Comparison of ENCODE assay signal across 8 cellular contexts in the genomic region with DNA sequence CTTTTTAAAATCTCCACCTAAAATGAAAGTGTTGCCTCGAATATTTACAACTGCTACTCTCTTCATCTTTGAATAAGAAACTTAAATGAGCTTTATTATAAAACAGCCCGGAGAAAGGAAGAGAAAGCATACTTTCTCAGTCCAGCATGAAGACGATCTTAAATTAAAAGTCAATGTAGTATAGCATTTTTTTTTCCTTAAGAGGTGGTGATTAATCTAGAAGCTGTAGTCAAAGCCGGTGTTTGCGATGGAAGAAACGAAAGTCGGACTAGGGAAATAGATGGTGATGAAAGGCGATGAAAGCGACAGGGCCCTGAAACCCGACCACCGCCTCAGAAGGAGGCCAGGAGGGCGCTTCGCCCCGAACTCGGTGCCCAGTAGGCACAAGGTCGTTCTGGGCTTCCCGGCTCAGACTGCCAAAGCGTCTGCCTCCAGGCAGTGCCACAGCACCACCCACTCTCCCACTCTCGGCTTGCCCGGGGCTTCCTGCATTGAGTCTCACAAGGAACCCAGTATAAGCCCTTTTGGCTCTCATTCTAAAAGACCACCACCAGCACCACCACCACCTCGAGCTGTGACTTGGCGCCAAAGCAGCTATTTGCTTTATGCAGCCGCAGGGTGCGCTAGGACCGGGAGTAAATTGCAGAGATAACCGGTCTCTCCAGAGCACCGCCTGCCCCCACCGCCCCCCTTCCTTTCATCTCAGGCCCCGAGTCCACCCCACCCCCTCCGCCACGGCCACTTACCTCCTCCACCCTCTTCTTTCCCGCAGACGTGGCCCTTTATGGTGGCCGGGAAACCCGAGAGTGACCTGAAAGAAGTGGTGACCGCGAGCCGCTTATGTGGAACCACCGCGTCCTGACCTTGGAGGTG. TPM values are rescaled to one million over a fixed set of nuclear protein-coding genes. Genes with fewer than 3 reads are reported as not detected.
A peak's percentile ranks its signal among the peaks of the same experiment; 100 is the strongest.
DNase-seq lines count a peak whose midpoint lies in the region; TF ChIP-seq lines count a peak whose summit lies in the region.

No MANE protein-coding gene starts in this region.

- H3K27ac ChIP-seq in duodenal mucosa (ENCODE audit: low read depth, low read length) = peak overlapping the region; percentile 48
- peak overlapping the region; percentile 19 for H3K27ac ChIP-seq in mesodermal cell (ENCODE audit: low read depth, low read length, severe bottlenecking)
- H3K27ac ChIP-seq in urinary bladder (ENCODE audit: low read depth) = peak overlapping the region; percentile 80
- H3K27ac ChIP-seq in A673 (ENCODE audit: low read depth, low read length, poor library complexity, severe bottlenecking) = no peak overlapping the region

- POLR2A ChIA-PET in A673 (lab: Charles Lee; ENCODE audit: low non-redundant PET) = no interaction called here

- H3K36me3 ChIP-seq in duodenal mucosa (ENCODE audit: control insufficient read depth in 1 of 2, insufficient read depth in 2 of 2, low read length in 2 of 2) (no peaks in the 10 kb centered on the region), mesodermal cell (ENCODE audit: control insufficient read depth, insufficient read depth, low read length) (no peaks in the 10 kb centered on the region), urinary bladder (ENCODE audit: insufficient read depth) (no peaks in the 10 kb centered on the region), A673 (ENCODE audit: insufficient read depth, low read length, poor library complexity, severe bottlenecking) (no peaks in the 10 kb centered on the region)

- intact Hi-C loops in A673 (cut with micrococcal nuclease; ENCODE audit: unreplicated experiment) = no loop called here

- H3K9ac ChIP-seq in duodenal mucosa (ENCODE audit: low read depth in 1 of 2, low read length in 2 of 2) = peak overlapping the region; percentile 58 to 63

- in situ Hi-C loops in SK-MEL-5 (cut with HindIII; ENCODE audit: low pct_unique_long_range_greater_than_20kb, low sequenced_read_pairs) = no loop called here

- 1% methylated on average over 18 to 28 of the region's 40 CpGs for WGBS in mesodermal cell (ENCODE audit: insufficient coverage in 2 of 2), 2 experiments
- under 1% methylated on average over 40 of the region's 40 CpGs for WGBS in urinary bladder

- CTCF ChIA-PET in A673 (lab: Charles Lee) = interaction anchor here (0.6 kb wide), 1 partner anchor 207 kb away, joined by 3 read pairs; no protein-coding TSS in a partner anchor

- peaks cover 24 to 28% of the 10 kb centered on the region in 2 donors for H3K4me1 ChIP-seq in duodenal mucosa (ENCODE audit: control insufficient read depth in 1 of 2, insufficient read depth in 2 of 2, low read length in 2 of 2)
- peaks cover 12% of the 10 kb centered on the region for H3K4me1 ChIP-seq in mesodermal cell (ENCODE audit: control insufficient read depth, insufficient read depth, low read length, poor library complexity, severe bottlenecking)
- H3K4me1 ChIP-seq in urinary bladder (ENCODE audit: insufficient read depth) = no peaks in the 10 kb centered on the region
- H3K4me1 ChIP-seq in A673 (ENCODE audit: insufficient read depth, low read length, poor library complexity, severe bottlenecking) = no peaks in the 10 kb centered on the region

- peak; percentile 37 for DNase-seq in NCI-H146 (lab: John Stamatoyannopoulos, UW)
- DNase-seq in NCI-H146 treated with DMSO at 0.1 percent for 48 hours (lab: John Stamatoyannopoulos, UW; ENCODE audit: unreplicated experiment) = no peak
- DNase-seq in SK-MEL-5 (ENCODE audit: low read depth, low spot score) = peak; percentile 47
- no peak for DNase-seq in A673 (ENCODE audit: low spot score)
- DNase-seq in AG08395 (ENCODE audit: low spot score) = no peak

- no peak for TF ChIP-seq CTCF in A673 (conservative IDR thresholded peaks at IDR 0.05; ENCODE audit: low read depth, low read length)

- peak overlapping the region; percentile 77 to 79 for H3K4me3 ChIP-seq in duodenal mucosa (ENCODE audit: low read depth in 1 of 2, low read length in 2 of 2)
- peak overlapping the region; percentile 54 for H3K4me3 ChIP-seq in mesodermal cell (ENCODE audit: extremely low read depth, insufficient read depth, low read length, poor library complexity, severe bottlenecking)
- H3K4me3 ChIP-seq in urinary bladder (ENCODE audit: low read depth, low read length) = peak overlapping the region; percentile 75
- H3K4me3 ChIP-seq in A673 (ENCODE audit: low read depth, low read length, poor library complexity, severe bottlenecking) = no peak overlapping the region

- BruUV-seq in A673 (replicated peaks; lab: Mats Ljungman, UMichigan) = no TSS peak

- H3K9me3 ChIP-seq in duodenal mucosa (ENCODE audit: control insufficient read depth in 1 of 2, low read length in 2 of 2) (no peaks in the 10 kb centered on the region), mesodermal cell (ENCODE audit: control insufficient read depth, low read length) (no peaks in the 10 kb centered on the region), A673 (ENCODE audit: low read depth, low read length, poor library complexity, severe bottlenecking) (no peaks in the 10 kb centered on the region)

- H3K27me3 ChIP-seq in duodenal mucosa (ENCODE audit: control insufficient read depth in 1 of 2, insufficient read depth in 2 of 2, low read length in 2 of 2) (peaks cover 60 to 90% of the 10 kb centered on the region in 2 donors), A673 (replicated peaks; ENCODE audit: insufficient read depth, low read depth, low read length, poor library complexity) (peaks cover 100% of the 10 kb centered on the region)

RNA-seq across cellular contexts. Expression of a gene that starts 2.3 kb away (rescaled TPM):
- total RNA-seq in SK-MEL-5 (2014; rRNA removed; shearing (Covaris generic)) = 0.16 and 0.24 TPM in 2 replicates
- polyA plus RNA-seq in SK-MEL-5 (2015; cell fraction: cytosol; rRNA removed) = 0.06 and 0.10 TPM in 2 replicates
- 0.15 and 0.39 TPM in 2 replicates for polyA plus RNA-seq in SK-MEL-5 (2015; cell fraction: nucleus; rRNA removed)
- 9.1 TPM for polyA plus RNA-seq in mesodermal cell (2013, experiment 1 of 2)
- polyA plus RNA-seq in mesodermal cell (2013, experiment 2 of 2) = 9.4 TPM
- total RNA-seq in urinary bladder (25.3 TPM), A673 (2021) (not detected in 2 replicates)
- polyA plus RNA-seq in urinary bladder = 25.6 TPM

Comparison
In these comparisons a context has a peak if more than half of its experiments do, and no peak if none do; other contexts are left out.
1. DNase-seq: peak in NCI-H146 (single experiment) and SK-MEL-5 (single experiment); none in NCI-H146 treated with DMSO at 0.1 percent for 48 hours (single experiment), A673 (single experiment) and AG08395 (single experiment).
2. RNA of a gene that starts 2.3 kb away (total RNA-seq): 25.3 TPM in urinary bladder (single experiment); 0.16 to 0.24 TPM in SK-MEL-5 and not detected in A673; every median in the first group is over 10 times any median in the second.